20 cellular contexts compared by ENCODE assay signal in genomic region chr19:39070888-39071287, GRCh38. TPM values are rescaled to one million over a fixed set of nuclear protein-coding genes. Genes with fewer than 3 reads are reported as not detected.
DNase-seq lines count a peak whose midpoint lies in the region; ATAC-seq and TF ChIP-seq lines count a peak whose summit lies in the region.
"Had no signal": no experiment of that assay in that cellular context is flagged by ENCODE, and none has a peak within 500 bp of the region (broad histone marks: within the 10 kb centered on the region; RNA-seq: fewer than 3 reads in every experiment).

No MANE protein-coding gene starts in this region.

- H3K27ac Mint-ChIP-seq in activated CD4-positive, alpha-beta T cell treated with anti-CD3 and anti-CD28 coated beads, Interleukin-2, amount 10 ng/mL, durations not matched to agents 7 days and 5 days = no peak overlapping the region
- H3K27ac Mint-ChIP-seq: activated CD4-positive, alpha-beta T cell treated with anti-CD3 and anti-CD28 coated beads for 36 hours; activated naive CD8-positive, alpha-beta T cell had no signal

- H3K9me3 Mint-ChIP-seq in activated T-cell treated with anti-CD3 and anti-CD28 coated beads, Interleukin-2, amount 50 U/mL, for 4 hours = no peaks in the 10 kb centered on the region
- no peaks in the 10 kb centered on the region for H3K9me3 Mint-ChIP-seq in activated CD4-positive, alpha-beta T cell treated with anti-CD3 and anti-CD28 coated beads, Interleukin-2, amount 10 ng/mL, durations not matched to agents 7 days and 5 days

- peak; percentile 44 for ATAC-seq in omental fat pad (ENCODE audit: low FRiP score)
- no peak for ATAC-seq in GM18520 (IDR thresholded peaks at IDR 0.05; ENCODE audit: unreplicated experiment)
- ATAC-seq in activated T-cell treated with anti-CD3 and anti-CD28 coated beads, Interleukin-2, amount 50 U/mL, for 4 hours = no peak
- ATAC-seq: activated CD4-positive, alpha-beta T cell treated with anti-CD3 and anti-CD28 coated beads for 36 hours; left colon had no signal

- POLR2A ChIA-PET in activated CD4-positive, alpha-beta T cell treated with anti-CD3 and anti-CD28 coated beads, Interleukin-2, amount 10 ng/mL, durations not matched to agents 7 days and 5 days (lab: Charles Lee) = no interaction called here

- no peaks in the 10 kb centered on the region for H3K36me3 Mint-ChIP-seq in activated T-cell treated with anti-CD3 and anti-CD28 coated beads, Interleukin-2, amount 50 U/mL, for 4 hours (ENCODE audit: insufficient read depth)
- H3K36me3 Mint-ChIP-seq in activated CD4-positive, alpha-beta T cell treated with anti-CD3 and anti-CD28 coated beads, Interleukin-2, amount 10 ng/mL, durations not matched to agents 7 days and 5 days (ENCODE audit: low read depth) = no peaks in the 10 kb centered on the region

- CTCF ChIA-PET in activated CD4-positive, alpha-beta T cell treated with anti-CD3 and anti-CD28 coated beads, Interleukin-2, amount 10 ng/mL, durations not matched to agents 7 days and 5 days (lab: Charles Lee) = no interaction called here

- no peaks in the 10 kb centered on the region for H3K27me3 Mint-ChIP-seq in activated T-cell treated with anti-CD3 and anti-CD28 coated beads, Interleukin-2, amount 50 U/mL, for 4 hours (ENCODE audit: low read depth)
- H3K27me3 Mint-ChIP-seq in activated CD4-positive, alpha-beta T cell treated with anti-CD3 and anti-CD28 coated beads, Interleukin-2, amount 10 ng/mL, durations not matched to agents 7 days and 5 days = peaks cover 3% of the 10 kb centered on the region
- H3K27me3 Mint-ChIP-seq: activated CD4-positive, alpha-beta T cell treated with anti-CD3 and anti-CD28 coated beads for 36 hours had no signal

- DNase-seq in COLO829 (ENCODE audit: low spot score) (peak; percentile 41), HT1080 (ENCODE audit: low read depth) (peak; percentile 34), amniotic epithelial cell (ENCODE audit: low read depth) (peak; percentile 68), omental fat pad (ENCODE audit: low spot score) (no peak), SKM-1 (lab: John Stamatoyannopoulos, UW; ENCODE audit: unreplicated experiment) (no peak)
- DNase-seq in activated T-cell treated with anti-CD3 and anti-CD28 coated beads, Interleukin-2, amount 50 U/mL, for 4 hours = no peak
- no peak for DNase-seq in activated CD4-positive, alpha-beta T cell treated with anti-CD3 and anti-CD28 coated beads, Interleukin-2, amount 10 ng/mL, durations not matched to agents 7 days and 5 days
- DNase-seq: activated CD4-positive, alpha-beta T cell treated with anti-CD3 and anti-CD28 coated beads for 36 hours; AML-193; central memory CD4-positive, alpha-beta T cell; effector memory CD4-positive, alpha-beta T cell; left colon; NCI-H1092 treated with DMSO at 0.1 percent for 48 hours; occipital lobe; SHP77; testis had no signal

- H3K4me3 Mint-ChIP-seq in activated T-cell treated with anti-CD3 and anti-CD28 coated beads, Interleukin-2, amount 50 U/mL, for 4 hours = no peak overlapping the region
- H3K4me3 Mint-ChIP-seq in activated CD4-positive, alpha-beta T cell treated with anti-CD3 and anti-CD28 coated beads, Interleukin-2, amount 10 ng/mL, durations not matched to agents 7 days and 5 days = no peak overlapping the region
- H3K4me3 Mint-ChIP-seq: activated CD4-positive, alpha-beta T cell treated with anti-CD3 and anti-CD28 coated beads for 36 hours; activated naive CD8-positive, alpha-beta T cell had no signal

- H3K4me1 Mint-ChIP-seq in activated T-cell treated with anti-CD3 and anti-CD28 coated beads, Interleukin-2, amount 50 U/mL, for 4 hours (ENCODE audit: low read depth) = peaks cover 21% of the 10 kb centered on the region
- peaks cover 20% of the 10 kb centered on the region for H3K4me1 Mint-ChIP-seq in activated CD4-positive, alpha-beta T cell treated with anti-CD3 and anti-CD28 coated beads, Interleukin-2, amount 10 ng/mL, durations not matched to agents 7 days and 5 days

- no peak for TF ChIP-seq CTCF in omental fat pad (IDR thresholded peaks at IDR 0.05)

RNA-seq across cellular contexts. Expression of gene ACP7, which starts 13.3 kb away (rescaled TPM):
- 4.0 and 6.4 TPM in 2 replicates for total RNA-seq in HT1080 (2014; rRNA removed; shearing (Covaris generic))
- polyA plus RNA-seq in HT1080 (2015; cell fraction: cytosol; rRNA removed) = 3.7 and 3.9 TPM in 2 replicates
- 7.6 and 9.1 TPM in 2 replicates for polyA plus RNA-seq in HT1080 (2015; cell fraction: nucleus; rRNA removed)
- not detected for total RNA-seq in omental fat pad
- total RNA-seq in activated T-cell treated with anti-CD3 and anti-CD28 coated beads, Interleukin-2, amount 50 U/mL, for 4 hours = under 1 TPM in 1 of 3 donors, not detected in 2; 0.20 TPM
- total RNA-seq in activated CD4-positive, alpha-beta T cell treated with anti-CD3 and anti-CD28 coated beads, Interleukin-2, amount 10 ng/mL, durations not matched to agents 7 days and 5 days = not detected
- total RNA-seq: activated CD4-positive, alpha-beta T cell treated with anti-CD3 and anti-CD28 coated beads for 36 hours; left colon; mononuclear cell; occipital lobe; T-helper 2 cell treated with Interferon-gamma antibody and Interleukin-4, amounts not matched to agents 100 ng/mL and 5 ng/mL, for 36 hours; testis had no signal

RNA-seq across cellular contexts. Expression of gene FBXO27, which starts 38.5 kb away (rescaled TPM):
- not detected in 2 replicates for total RNA-seq in HT1080 (2014; rRNA removed; shearing (Covaris generic))
- not detected in 2 replicates for polyA plus RNA-seq in HT1080 (2015; cell fraction: cytosol; rRNA removed)
- polyA plus RNA-seq in HT1080 (2015; cell fraction: nucleus; rRNA removed) = 0.12 TPM in 1 of 2 replicates, not detected in the other
- 10 to 100 TPM in 1 of 4 donors, 1 to 10 TPM in 3; 3.2 to 14.6 (median 7.6) TPM for total RNA-seq in omental fat pad
- total RNA-seq in activated T-cell treated with anti-CD3 and anti-CD28 coated beads, Interleukin-2, amount 50 U/mL, for 4 hours = under 1 TPM; 0.18 to 0.63 (median 0.20) TPM
- total RNA-seq in activated CD4-positive, alpha-beta T cell treated with anti-CD3 and anti-CD28 coated beads, Interleukin-2, amount 10 ng/mL, durations not matched to agents 7 days and 5 days = not detected
- total RNA-seq: mononuclear cell had no signal

RNA-seq across cellular contexts. Expression of gene PAK4, which starts 54.7 kb away (rescaled TPM):
- total RNA-seq in HT1080 (2014; rRNA removed; shearing (Covaris generic)) = 8.0 and 13.0 TPM in 2 replicates
- polyA plus RNA-seq in HT1080 (2015; cell fraction: cytosol; rRNA removed) = 64.1 and 66.0 TPM in 2 replicates
- 47.8 and 49.8 TPM in 2 replicates for polyA plus RNA-seq in HT1080 (2015; cell fraction: nucleus; rRNA removed)
- total RNA-seq in omental fat pad = 1 to 10 TPM; 4.6 to 9.8 (median 6.3) TPM
- total RNA-seq in activated T-cell treated with anti-CD3 and anti-CD28 coated beads, Interleukin-2, amount 50 U/mL, for 4 hours = 10 to 100 TPM; 21.3 to 24.4 (median 23.5) TPM
- 10 to 100 TPM; 16.5 to 17.9 TPM for total RNA-seq in activated CD4-positive, alpha-beta T cell treated with anti-CD3 and anti-CD28 coated beads, Interleukin-2, amount 10 ng/mL, durations not matched to agents 7 days and 5 days

Comparison
In these comparisons a context has a peak if more than half of its experiments do, and no peak if none do; other contexts are left out.
1. DNase-seq: peak in COLO829 (single experiment), HT1080 (single experiment) and amniotic epithelial cell (single experiment); none in omental fat pad (single experiment), activated T-cell treated with anti-CD3 and anti-CD28 coated beads, Interleukin-2, amount 50 U/mL, for 4 hours (single experiment), activated CD4-positive, alpha-beta T cell treated with anti-CD3 and anti-CD28 coated beads, Interleukin-2, amount 10 ng/mL, durations not matched to agents 7 days and 5 days (single experiment) and SKM-1 (single experiment).